25 cellular contexts compared by ENCODE assay signal in the genomic region with DNA sequence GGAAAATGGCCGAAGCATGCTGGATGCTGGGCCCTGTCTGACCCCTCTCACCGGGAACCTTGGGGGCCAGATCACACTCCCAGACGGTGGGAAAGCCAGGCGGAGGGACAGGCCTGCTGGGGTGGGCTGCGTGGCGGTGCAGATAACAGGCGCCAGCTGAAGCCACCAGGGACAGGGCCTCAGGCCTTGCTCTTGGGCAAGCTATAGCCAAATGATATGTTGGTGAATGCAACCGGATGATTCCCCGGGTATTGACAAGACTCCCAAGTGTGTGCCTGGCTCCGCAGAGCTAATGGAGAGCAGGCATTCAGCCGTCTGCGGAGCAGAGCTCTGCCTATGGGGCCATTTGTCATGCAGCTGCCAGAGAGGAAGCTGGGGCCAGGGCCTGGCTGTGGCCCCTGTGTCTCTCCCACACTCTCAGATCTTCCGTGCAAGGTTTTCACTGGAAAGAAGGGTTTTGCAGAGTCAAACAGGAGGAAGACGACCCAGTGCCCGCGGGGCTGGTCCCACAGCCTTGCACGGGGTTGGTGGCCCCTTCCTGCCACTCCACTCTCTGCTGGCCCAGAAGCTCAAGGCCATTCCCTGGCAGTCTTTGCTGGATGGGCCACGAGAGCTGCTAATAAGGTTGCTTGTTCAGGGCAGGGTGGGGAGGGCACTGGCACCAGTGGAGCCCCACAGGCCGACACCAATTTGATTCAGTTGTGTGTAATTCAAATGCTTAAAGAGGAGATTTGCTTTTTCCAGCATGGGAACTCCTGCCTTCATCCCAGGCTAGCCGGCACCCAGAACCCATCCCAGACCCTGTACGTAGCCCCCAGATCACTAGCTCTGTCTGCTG.
DNase-seq lines count a peak whose midpoint lies in the region; ATAC-seq and TF ChIP-seq lines count a peak whose summit lies in the region.
"Had no signal": no experiment of that assay in that cellular context is flagged by ENCODE, and none has a peak within 500 bp of the region (broad histone marks: within the 10 kb centered on the region; RNA-seq: fewer than 3 reads in every experiment).

No MANE protein-coding gene starts in this region.

- H3K4me3 ChIP-seq in BE2C (ENCODE audit: low read depth, low read length): no peak overlapping the region
- H3K4me3 ChIP-seq in SK-N-MC: no peak overlapping the region
- H3K4me3 ChIP-seq in endodermal cell (ENCODE audit: low read length): no peak overlapping the region
- H3K4me3 ChIP-seq: BLaER1 treated with 17β-estradiol and CSF1 and Interleukin-3, amounts not matched to agents 10 nM and 100 nM; HAP-1; MG63; SJSA1 had no signal

- peak overlapping the region; percentile 50; the same call in 1 of the 2 replicates for H3K27ac ChIP-seq in SK-N-MC
- H3K27ac ChIP-seq in endodermal cell (ENCODE audit: low read depth, low read length): no peak overlapping the region
- H3K27ac ChIP-seq: BLaER1 treated with 17β-estradiol and CSF1 and Interleukin-3, amounts not matched to agents 10 nM and 100 nM; SJSA1 had no signal

- no peak overlapping the region for H3K4me3 Mint-ChIP-seq in stimulated activated effector memory CD8-positive, alpha-beta T cell treated with anti-CD3 and anti-CD28 coated beads, Interleukin-12 subunit alpha, Interleukin-12 subunit beta, amount 100 ng/mL, for 72 hours
- H3K4me3 Mint-ChIP-seq in endodermal cell: no peak overlapping the region
- H3K4me3 Mint-ChIP-seq: CD8-positive, alpha-beta T cell; HFFc6 had no signal

- H3K9ac ChIP-seq in SK-N-MC (ENCODE audit: insufficient read length) (no peak overlapping the region), endodermal cell (ENCODE audit: extremely low read depth, low read length, poor library complexity, severe bottlenecking) (no peak overlapping the region)
- H3K9ac ChIP-seq: BLaER1 treated with 17β-estradiol and CSF1 and Interleukin-3, amounts not matched to agents 10 nM and 100 nM had no signal

- H3K27ac Mint-ChIP-seq in stimulated activated effector memory CD8-positive, alpha-beta T cell treated with anti-CD3 and anti-CD28 coated beads, Interleukin-12 subunit alpha, Interleukin-12 subunit beta, amount 100 ng/mL, for 72 hours: no peak overlapping the region
- H3K27ac Mint-ChIP-seq in endodermal cell: no peak overlapping the region
- H3K27ac Mint-ChIP-seq: CD8-positive, alpha-beta T cell; HFFc6 had no signal

- peak; percentile 56 for DNase-seq in BE2C
- DNase-seq in SK-N-MC (ENCODE audit: low read depth, low spot score): no peak
- no peak for DNase-seq in left lobe of liver (ENCODE audit: low spot score)
- DNase-seq in posterior vena cava (ENCODE audit: low spot score): peak; percentile 71
- DNase-seq in stimulated activated effector memory CD8-positive, alpha-beta T cell treated with anti-CD3 and anti-CD28 coated beads, Interleukin-12 subunit alpha, Interleukin-12 subunit beta, amount 100 ng/mL, for 72 hours (ENCODE audit: low spot score in 2 of 2): no peak
- DNase-seq in endodermal cell: no peak
- no peak for DNase-seq in NCI-H1092 (lab: John Stamatoyannopoulos, UW)
- DNase-seq: Caco-2; CD8-positive, alpha-beta T cell; GOT3; HFFc6; IMR-90; KG1; MG63; NCI-H1417; NCI-H1694; NCI-H2029 treated with DMSO at 0.1 percent for 48 hours; NCI-H446 treated with DMSO at 0.1 percent for 48 hours; NCI-H526; NCI-H82; NK-92 treated with Interleukin-12 subunit alpha and Interleukin-12 subunit beta, amount 100 ng/mL, for 24 hours; PC-3 had no signal

- peaks cover 30% of the 10 kb centered on the region for H3K4me1 Mint-ChIP-seq in stimulated activated effector memory CD8-positive, alpha-beta T cell treated with anti-CD3 and anti-CD28 coated beads, Interleukin-12 subunit alpha, Interleukin-12 subunit beta, amount 100 ng/mL, for 72 hours
- peaks cover 8% of the 10 kb centered on the region for H3K4me1 Mint-ChIP-seq in endodermal cell

- no peaks in the 10 kb centered on the region for H3K9me3 ChIP-seq in BE2C
- H3K9me3 ChIP-seq in SK-N-MC (ENCODE audit: low read depth, low read length): no peaks in the 10 kb centered on the region
- H3K9me3 ChIP-seq in endodermal cell (ENCODE audit: control insufficient read depth, low read length): no peaks in the 10 kb centered on the region
- H3K9me3 ChIP-seq: Caco-2, HAP-1, MG63, SJSA1 had no signal

- intact Hi-C loops in posterior vena cava (cut with DNase I): loop anchor here (5.0 to 10.0 kb wide), 2 partner anchors 90 to 147 kb away; partner anchors contain the start of gene PRKAG2 (in 1 of the 2)

- H3K36me3 ChIP-seq in BE2C (no peaks in the 10 kb centered on the region), SK-N-MC (ENCODE audit: insufficient read depth, low read length) (no peaks in the 10 kb centered on the region), endodermal cell (ENCODE audit: control insufficient read depth, insufficient read depth, low read length) (no peaks in the 10 kb centered on the region)
- H3K36me3 ChIP-seq: HAP-1, MG63, SJSA1 had no signal

- TF ChIP-seq CTCF in BE2C (IDR thresholded peaks at IDR 0.05; ENCODE audit: low read depth, low read length) (no peak), endodermal cell (conservative IDR thresholded peaks at IDR 0.05) (no peak)

- H3K27me3 Mint-ChIP-seq in endodermal cell (ENCODE audit: insufficient read depth): peaks cover 11% of the 10 kb centered on the region

- no peaks in the 10 kb centered on the region for H3K27me3 ChIP-seq in BE2C
- no peaks in the 10 kb centered on the region for H3K27me3 ChIP-seq in endodermal cell (ENCODE audit: control insufficient read depth, insufficient read depth, low read length, poor library complexity, severe bottlenecking)
- H3K27me3 ChIP-seq: BLaER1 treated with 17β-estradiol and CSF1 and Interleukin-3, amounts not matched to agents 10 nM and 100 nM; MG63; SJSA1 had no signal

- H3K36me3 Mint-ChIP-seq in stimulated activated effector memory CD8-positive, alpha-beta T cell treated with anti-CD3 and anti-CD28 coated beads, Interleukin-12 subunit alpha, Interleukin-12 subunit beta, amount 100 ng/mL, for 72 hours: peaks cover 5% of the 10 kb centered on the region
- H3K36me3 Mint-ChIP-seq in endodermal cell (ENCODE audit: low read depth): no peaks in the 10 kb centered on the region

- ATAC-seq in left lobe of liver: peak; percentile 24
- ATAC-seq in stimulated activated effector memory CD8-positive, alpha-beta T cell treated with anti-CD3 and anti-CD28 coated beads, Interleukin-12 subunit alpha, Interleukin-12 subunit beta, amount 100 ng/mL, for 72 hours: no peak
- ATAC-seq: CD8-positive, alpha-beta T cell; PC-3 had no signal

- H3K9me3 Mint-ChIP-seq in stimulated activated effector memory CD8-positive, alpha-beta T cell treated with anti-CD3 and anti-CD28 coated beads, Interleukin-12 subunit alpha, Interleukin-12 subunit beta, amount 100 ng/mL, for 72 hours: no peaks in the 10 kb centered on the region
- peaks cover 13% of the 10 kb centered on the region for H3K9me3 Mint-ChIP-seq in endodermal cell
- H3K9me3 Mint-ChIP-seq: CD8-positive, alpha-beta T cell; HFFc6 had no signal

- 93% methylated on average over 18 to 21 of the region's 21 CpGs for WGBS in endodermal cell (ENCODE audit: insufficient coverage in 1 of 2, insufficient read length in 1 of 2), 2 experiments

- no peaks in the 10 kb centered on the region for H3K4me1 ChIP-seq in BE2C
- no peaks in the 10 kb centered on the region for H3K4me1 ChIP-seq in endodermal cell (ENCODE audit: control insufficient read depth, insufficient read depth, low read length)
- H3K4me1 ChIP-seq: HAP-1 had no signal

Comparison
In these comparisons a context has a peak if more than half of its experiments do, and no peak if none do; other contexts are left out.
1. DNase-seq: peak in BE2C (single experiment) and posterior vena cava (single experiment); none in SK-N-MC (single experiment), left lobe of liver (single experiment), stimulated activated effector memory CD8-positive, alpha-beta T cell treated with anti-CD3 and anti-CD28 coated beads, Interleukin-12 subunit alpha, Interleukin-12 subunit beta, amount 100 ng/mL, for 72 hours (0 of 2), endodermal cell (single experiment) and NCI-H1092 (single experiment).